Comparison of ENCODE assay signal across 16 cellular contexts in genomic region chr10:48579251-48579960, GRCh38. TPM values are rescaled to one million over a fixed set of nuclear protein-coding genes. Genes with fewer than 3 reads are reported as not detected.
DNase-seq lines count a peak whose midpoint lies in the region; TF ChIP-seq lines count a peak whose summit lies in the region.
"Had no signal": no experiment of that assay in that cellular context is flagged by ENCODE, and none has a peak within 500 bp of the region (broad histone marks: within the 10 kb centered on the region; RNA-seq: fewer than 3 reads in every experiment).

No MANE protein-coding gene starts in this region.

- intact Hi-C loops in A673 (cut with micrococcal nuclease; ENCODE audit: unreplicated experiment), result no loop called here

- no TSS peak for BruUV-seq in A673 (replicated peaks; lab: Mats Ljungman, UMichigan)

- H3K9me3 ChIP-seq in A673 (ENCODE audit: low read depth, low read length, poor library complexity, severe bottlenecking), result no peaks in the 10 kb centered on the region
- H3K9me3 ChIP-seq: esophagus squamous epithelium had no signal

- no peak for TF ChIP-seq CTCF in AG10803 (conservative IDR thresholded peaks at IDR 0.05; ENCODE audit: low read length)
- TF ChIP-seq CTCF in epithelial cell of esophagus (IDR thresholded peaks at IDR 0.05; ENCODE audit: insufficient read depth, low read depth, low read length, missing control alignments), result no peak
- TF ChIP-seq CTCF in mesothelial cell of epicardium (IDR thresholded peaks at IDR 0.05; ENCODE audit: unreplicated experiment), result no peak
- no peak for TF ChIP-seq CTCF in A673 (conservative IDR thresholded peaks at IDR 0.05; ENCODE audit: low read depth, low read length)

- CTCF ChIA-PET in A673 (lab: Charles Lee), result no interaction called here

- DNase-seq in AG10803 (ENCODE audit: low read depth) (peak; percentile 51), MV-4-11 (lab: John Stamatoyannopoulos, UW) (peak; percentile 35), epithelial cell of esophagus (ENCODE audit: low read depth) (peak; percentile 80), mesothelial cell of epicardium (ENCODE audit: low spot score in 2 of 2, unreplicated experiment in 2 of 2) (no peak), activated gamma-delta T cell (lab: John Stamatoyannopoulos, UW) (no peak), dermis blood vessel endothelial cell (no peak), OCI-M1 (lab: John Stamatoyannopoulos, UW) (no peak), A673 (ENCODE audit: low spot score) (no peak)
- DNase-seq: esophagus squamous epithelium, kidney, NCI-H1930, occipital lobe had no signal

- no peak overlapping the region for H3K4me3 ChIP-seq in AG10803 (ENCODE audit: low read length)
- H3K4me3 ChIP-seq in epithelial cell of esophagus (ENCODE audit: low read length), result no peak overlapping the region
- H3K4me3 ChIP-seq in A673 (ENCODE audit: low read depth, low read length, poor library complexity, severe bottlenecking), result no peak overlapping the region
- H3K4me3 ChIP-seq: BLaER1, esophagus squamous epithelium, SK-N-MC had no signal

- peaks cover 22% of the 10 kb centered on the region for H3K27me3 Mint-ChIP-seq in mesothelial cell of epicardium (ENCODE audit: low read depth)

- peaks cover 32% of the 10 kb centered on the region for H3K27me3 ChIP-seq in A673 (replicated peaks; ENCODE audit: insufficient read depth, low read depth, low read length, poor library complexity)
- H3K27me3 ChIP-seq: BLaER1, esophagus squamous epithelium had no signal

- H3K27ac Mint-ChIP-seq in mesothelial cell of epicardium, result peak overlapping the region; percentile 47
- H3K27ac Mint-ChIP-seq: stimulated activated effector memory CD8-positive, alpha-beta T cell treated with anti-CD3 and anti-CD28 coated beads, Interleukin-12 subunit alpha, Interleukin-12 subunit beta, amount 100 ng/mL, for 72 hours had no signal

- H3K4me3 Mint-ChIP-seq in mesothelial cell of epicardium, result no peak overlapping the region
- H3K4me3 Mint-ChIP-seq: central memory CD8-positive, alpha-beta T cell; stimulated activated effector memory CD8-positive, alpha-beta T cell treated with anti-CD3 and anti-CD28 coated beads, Interleukin-12 subunit alpha, Interleukin-12 subunit beta, amount 100 ng/mL, for 72 hours had no signal

- POLR2A ChIA-PET in A673 (lab: Charles Lee; ENCODE audit: low non-redundant PET), result no interaction called here

- no peaks in the 10 kb centered on the region for H3K4me1 ChIP-seq in A673 (ENCODE audit: insufficient read depth, low read length, poor library complexity, severe bottlenecking)

- no peak overlapping the region for H3K27ac ChIP-seq in A673 (ENCODE audit: low read depth, low read length, poor library complexity, severe bottlenecking)
- H3K27ac ChIP-seq: BLaER1, esophagus squamous epithelium, SK-N-MC had no signal

- H3K36me3 ChIP-seq in A673 (ENCODE audit: insufficient read depth, low read length, poor library complexity, severe bottlenecking), result no peaks in the 10 kb centered on the region
- H3K36me3 ChIP-seq: BLaER1, esophagus squamous epithelium had no signal

- peaks cover 5% of the 10 kb centered on the region for H3K9me3 Mint-ChIP-seq in mesothelial cell of epicardium
- H3K9me3 Mint-ChIP-seq: stimulated activated effector memory CD8-positive, alpha-beta T cell treated with anti-CD3 and anti-CD28 coated beads, Interleukin-12 subunit alpha, Interleukin-12 subunit beta, amount 100 ng/mL, for 72 hours had no signal

- H3K4me1 Mint-ChIP-seq in mesothelial cell of epicardium, result peaks cover 15% of the 10 kb centered on the region
- H3K4me1 Mint-ChIP-seq: central memory CD8-positive, alpha-beta T cell; stimulated activated effector memory CD8-positive, alpha-beta T cell treated with anti-CD3 and anti-CD28 coated beads, Interleukin-12 subunit alpha, Interleukin-12 subunit beta, amount 100 ng/mL, for 72 hours had no signal

- no peaks in the 10 kb centered on the region for H3K36me3 Mint-ChIP-seq in mesothelial cell of epicardium
- H3K36me3 Mint-ChIP-seq: stimulated activated effector memory CD8-positive, alpha-beta T cell treated with anti-CD3 and anti-CD28 coated beads, Interleukin-12 subunit alpha, Interleukin-12 subunit beta, amount 100 ng/mL, for 72 hours had no signal

RNA-seq across cellular contexts. Expression of gene ARHGAP22, which starts 25.5 kb away (rescaled TPM):
- 2.9 to 5.1 TPM (median 4.1 TPM) in 3 replicates for total RNA-seq in mesothelial cell of epicardium
- total RNA-seq in dermis blood vessel endothelial cell, result 8.3 and 19.0 TPM in 2 replicates
- total RNA-seq in A673 (2021), result 0.47 and 0.79 TPM in 2 replicates

Comparison
In these comparisons a context has a peak if more than half of its experiments do, and no peak if none do; other contexts are left out.
1. DNase-seq: peak in AG10803 (single experiment), MV-4-11 (single experiment) and epithelial cell of esophagus (single experiment); none in mesothelial cell of epicardium (0 of 2), activated gamma-delta T cell (single experiment), dermis blood vessel endothelial cell (single experiment), OCI-M1 (single experiment) and A673 (single experiment).